Comparison of ENCODE assay signal across 13 cellular contexts in genomic region chr5:1363160-1363559, GRCh38. TPM values are rescaled to one million over a fixed set of nuclear protein-coding genes. Genes with fewer than 3 reads are reported as not detected.
DNase-seq lines count a peak whose midpoint lies in the region; ATAC-seq and TF ChIP-seq lines count a peak whose summit lies in the region.
"Had no signal": no experiment of that assay in that cellular context is flagged by ENCODE, and none has a peak within 500 bp of the region (broad histone marks: within the 10 kb centered on the region; RNA-seq: fewer than 3 reads in every experiment).

No MANE protein-coding gene starts in this region.

- H3K36me3 ChIP-seq in OCI-LY7 (ENCODE audit: insufficient read depth, low read length) (no peaks in the 10 kb centered on the region), ascending aorta (no peaks in the 10 kb centered on the region)

- H3K9me3 ChIP-seq in OCI-LY7 (ENCODE audit: low read length) (no peaks in the 10 kb centered on the region), ascending aorta (no peaks in the 10 kb centered on the region)

- H3K79me2 ChIP-seq in OCI-LY7 (ENCODE audit: insufficient read depth, low read depth, low read length), result no peaks in the 10 kb centered on the region

- BruUV-seq in OCI-LY7 (replicated peaks; lab: Mats Ljungman, UMichigan), result no TSS peak

- TF ChIP-seq CTCF in CD14-positive monocyte (IDR thresholded peaks at IDR 0.05), result no peak
- peak; percentile 18; the same call in 1 of the 2 replicates for TF ChIP-seq CTCF in OCI-LY7 (conservative IDR thresholded peaks at IDR 0.05; ENCODE audit: low read length)
- no peak for TF ChIP-seq CTCF in chondrocyte (IDR thresholded peaks at IDR 0.05)
- TF ChIP-seq CTCF in ascending aorta (IDR thresholded peaks at IDR 0.05), result no peak

- peaks cover 35% of the 10 kb centered on the region for H3K4me1 ChIP-seq in OCI-LY7 (ENCODE audit: insufficient read depth, low read length, poor library complexity, severe bottlenecking)
- H3K4me1 ChIP-seq in ascending aorta, result no peaks in the 10 kb centered on the region

- DNase-seq in CD14-positive monocyte (ENCODE audit: low spot score) (peak; percentile 11), OCI-LY7 (ENCODE audit: low spot score) (peak; percentile 22), chondrocyte (ENCODE audit: low spot score) (peak; percentile 68), T-helper 1 cell (no peak), substantia nigra (lab: John Stamatoyannopoulos, UW) (no peak), ascending aorta (ENCODE audit: low spot score in 2 of 2) (no peak)
- no peak for DNase-seq in stimulated activated naive B cell treated with anti-CD40 and anti-IgM and Interleukin-4, amounts not matched to agents 10 μg/mL and 1 μg/mL and 100 μg/mL, for 72 hours
- DNase-seq: COR-L47, GOT3, NCI-H1417, NCI-H2029 treated with DMSO at 0.1 percent for 48 hours, NCI-H524, RPMI8226 had no signal

- H3K4me2 ChIP-seq in OCI-LY7 (ENCODE audit: low read length), result peak overlapping the region; percentile 19; the same call in 1 of the 2 replicates

- no peak overlapping the region for H3K27ac Mint-ChIP-seq in CD14-positive monocyte
- no peak overlapping the region for H3K27ac Mint-ChIP-seq in chondrocyte (ENCODE audit: unreplicated experiment)
- no peak overlapping the region for H3K27ac Mint-ChIP-seq in stimulated activated naive B cell treated with anti-CD40 and anti-IgM and Interleukin-4, amounts not matched to agents 10 μg/mL and 1 μg/mL and 100 μg/mL, for 72 hours

- H3K4me3 Mint-ChIP-seq in CD14-positive monocyte (no peak overlapping the region), chondrocyte (ENCODE audit: unreplicated experiment) (no peak overlapping the region)
- H3K4me3 Mint-ChIP-seq in stimulated activated naive B cell treated with anti-CD40 and anti-IgM and Interleukin-4, amounts not matched to agents 10 μg/mL and 1 μg/mL and 100 μg/mL, for 72 hours, result no peak overlapping the region

- intact Hi-C loops in CD14-positive monocyte (cut with micrococcal nuclease) (no loop called here), OCI-LY7 (cut with micrococcal nuclease; ENCODE audit: unreplicated experiment) (no loop called here), ascending aorta (cut with DNase I) (no loop called here)

- H3K4me1 Mint-ChIP-seq in CD14-positive monocyte (no peaks in the 10 kb centered on the region), chondrocyte (ENCODE audit: low read depth) (no peaks in the 10 kb centered on the region)
- peaks cover 25 to 58% of the 10 kb centered on the region in 2 donors for H3K4me1 Mint-ChIP-seq in stimulated activated naive B cell treated with anti-CD40 and anti-IgM and Interleukin-4, amounts not matched to agents 10 μg/mL and 1 μg/mL and 100 μg/mL, for 72 hours

- no peaks in the 10 kb centered on the region for H4K20me1 ChIP-seq in OCI-LY7 (ENCODE audit: insufficient read depth, low read length)

- POLR2A ChIA-PET in OCI-LY7 (lab: Charles Lee), result interaction anchor here (1.3 kb wide), 1 partner anchor 8 kb away, joined by 4 read pairs; no protein-coding TSS in a partner anchor

- no peaks in the 10 kb centered on the region for H3K27me3 ChIP-seq in ascending aorta

- H3K27ac ChIP-seq in OCI-LY7 (ENCODE audit: low read depth, low read length, poor library complexity, severe bottlenecking), result no peak overlapping the region
- H3K27ac ChIP-seq in substantia nigra (ENCODE audit: low read depth, low read length, poor library complexity, severe bottlenecking), result no peak overlapping the region
- no peak overlapping the region for H3K27ac ChIP-seq in ascending aorta

- H3K36me3 Mint-ChIP-seq in CD14-positive monocyte, result no peaks in the 10 kb centered on the region
- no peaks in the 10 kb centered on the region for H3K36me3 Mint-ChIP-seq in chondrocyte (ENCODE audit: low read depth)
- no peaks in the 10 kb centered on the region for H3K36me3 Mint-ChIP-seq in stimulated activated naive B cell treated with anti-CD40 and anti-IgM and Interleukin-4, amounts not matched to agents 10 μg/mL and 1 μg/mL and 100 μg/mL, for 72 hours

- H3K27me3 Mint-ChIP-seq in CD14-positive monocyte (ENCODE audit: low read depth in 3 of 3) (peaks cover 24 to 35% (median 25%) of the 10 kb centered on the region in 3 donors), chondrocyte (ENCODE audit: low read depth) (peaks cover 43% of the 10 kb centered on the region)
- peaks cover 14% of the 10 kb centered on the region in 2 donors for H3K27me3 Mint-ChIP-seq in stimulated activated naive B cell treated with anti-CD40 and anti-IgM and Interleukin-4, amounts not matched to agents 10 μg/mL and 1 μg/mL and 100 μg/mL, for 72 hours

- CTCF ChIA-PET in OCI-LY7 (lab: Charles Lee; ENCODE audit: unreplicated experiment), result no interaction called here

- peak; percentile 30 to 31 for ATAC-seq in stimulated activated naive B cell treated with anti-CD40 and anti-IgM and Interleukin-4, amounts not matched to agents 10 μg/mL and 1 μg/mL and 100 μg/mL, for 72 hours (replicated peaks)

- H2AFZ ChIP-seq in OCI-LY7 (ENCODE audit: low read length), result no peak overlapping the region

- H3K9me3 Mint-ChIP-seq in CD14-positive monocyte, result no peaks in the 10 kb centered on the region
- H3K9me3 Mint-ChIP-seq in chondrocyte (ENCODE audit: low read depth), result no peaks in the 10 kb centered on the region
- H3K9me3 Mint-ChIP-seq in stimulated activated naive B cell treated with anti-CD40 and anti-IgM and Interleukin-4, amounts not matched to agents 10 μg/mL and 1 μg/mL and 100 μg/mL, for 72 hours, result no peaks in the 10 kb centered on the region

- no peaks in the 10 kb centered on the region for H3K9me2 ChIP-seq in OCI-LY7 (ENCODE audit: insufficient read depth, low read length)

- no peak overlapping the region for H3K4me3 ChIP-seq in OCI-LY7 (ENCODE audit: low read depth, low read length, poor library complexity, severe bottlenecking)
- H3K4me3 ChIP-seq in ascending aorta, result no peak overlapping the region

RNA-seq across cellular contexts. Expression of gene CLPTM1L, which starts 18.3 kb away (rescaled TPM):
- polyA plus RNA-seq in CD14-positive monocyte, result 10 to 100 TPM; 14.1 to 35.0 TPM
- total RNA-seq in OCI-LY7 (2014; rRNA removed; shearing (Covaris generic)), result 356 and 395 TPM in 2 replicates
- 395 and 396 TPM in 2 replicates for total RNA-seq in OCI-LY7 (2022)
- 75.8 to 108 TPM (median 81.6 TPM) in 3 replicates for total RNA-seq in chondrocyte
- total RNA-seq in ascending aorta, result 23.6 TPM

Comparison
In these comparisons a context has a peak if more than half of its experiments do, and no peak if none do; other contexts are left out.
1. DNase-seq: peak in CD14-positive monocyte (single experiment), OCI-LY7 (single experiment) and chondrocyte (single experiment); none in stimulated activated naive B cell treated with anti-CD40 and anti-IgM and Interleukin-4, amounts not matched to agents 10 μg/mL and 1 μg/mL and 100 μg/mL, for 72 hours (single experiment), T-helper 1 cell (0 of 5), substantia nigra (0 of 49) and ascending aorta (0 of 2).